In genomic region chr16:10965440-10966039, GRCh38 we compare ENCODE assay signal across 10 cellular contexts. TPM values are rescaled to one million over a fixed set of nuclear protein-coding genes. Genes with fewer than 3 reads are reported as not detected.
A peak's percentile ranks its signal among the peaks of the same experiment; 100 is the strongest.
DNase-seq lines count a peak whose midpoint lies in the region; ATAC-seq and TF ChIP-seq lines count a peak whose summit lies in the region.
"Had no signal": no experiment of that assay in that cellular context is flagged by ENCODE, and none has a peak within 500 bp of the region (broad histone marks: within the 10 kb centered on the region; RNA-seq: fewer than 3 reads in every experiment).

No MANE protein-coding gene starts in this region.

- H4K20me1 ChIP-seq in MM.1S (ENCODE audit: insufficient read depth, low read length): no peaks in the 10 kb centered on the region

- H3K4me2 ChIP-seq in MM.1S (ENCODE audit: low read depth, low read length): peak overlapping the region; percentile 82

- H3K9me2 ChIP-seq in MM.1S (replicated peaks; ENCODE audit: insufficient read depth, low read length): no peaks in the 10 kb centered on the region

- TF ChIP-seq POLR2A in Peyer's patch (IDR thresholded peaks at IDR 0.05): no peak
- TF ChIP-seq POLR2A in tibial nerve (IDR thresholded peaks at IDR 0.05): no peak

- H3K9ac ChIP-seq in MM.1S (ENCODE audit: low read length): peak overlapping the region; percentile 85

- H3K79me2 ChIP-seq in MM.1S (ENCODE audit: low read length): peaks cover 13% of the 10 kb centered on the region

- ATAC-seq in HG02610 (IDR thresholded peaks at IDR 0.05; ENCODE audit: unreplicated experiment): peak; percentile 63
- peak; percentile 41 for ATAC-seq in stimulated activated naive CD8-positive, alpha-beta T cell treated with anti-CD3 and anti-CD28 coated beads, Interleukin-15, Interleukin-2, amounts not matched to agents 100 U/mL and 50 U/mL, for 24 hours

- no peak for TF ChIP-seq CTCF in MM.1S (IDR thresholded peaks at IDR 0.05; ENCODE audit: low read length)
- TF ChIP-seq CTCF in Peyer's patch (IDR thresholded peaks at IDR 0.05): no peak
- TF ChIP-seq CTCF in tibial nerve (IDR thresholded peaks at IDR 0.05): no peak

- peak; percentile 47 for DNase-seq in stimulated activated CD4-positive, alpha-beta T cell treated with anti-CD3 and anti-CD28 coated beads, Interleukin-1b, Interleukin-23, amount 100 ng/mL, for 48 hours
- DNase-seq in stimulated activated CD4-positive, alpha-beta T cell treated with anti-CD3 and anti-CD28 coated beads, Interleukin-12 subunit alpha, Interleukin-12 subunit beta, amount 100 ng/mL, for 4 hours: no peak
- DNase-seq in MM.1S: peak; percentile 95
- DNase-seq in stimulated activated naive CD8-positive, alpha-beta T cell treated with anti-CD3 and anti-CD28 coated beads, Interleukin-15, Interleukin-2, amounts not matched to agents 100 U/mL and 50 U/mL, for 24 hours: peak; percentile 52
- DNase-seq in Peyer's patch: no peak
- DNase-seq in KG1 (lab: John Stamatoyannopoulos, UW): no peak
- DNase-seq in tibial nerve (ENCODE audit: low spot score in 2 of 2): no peak
- DNase-seq: caudate nucleus, spleen had no signal

- H3K4me1 ChIP-seq in MM.1S (ENCODE audit: low read length) (peaks cover 31% of the 10 kb centered on the region), Peyer's patch (peaks cover 0 to 9% (median 5%) of the 10 kb centered on the region in 4 donors), tibial nerve (peaks cover 0 to 20% (median 3%) of the 10 kb centered on the region in 4 donors)

- H3K27me3 ChIP-seq in MM.1S (replicated peaks; ENCODE audit: insufficient read depth, low read length): no peaks in the 10 kb centered on the region
- H3K27me3 ChIP-seq in Peyer's patch: no peaks in the 10 kb centered on the region
- no peaks in the 10 kb centered on the region for H3K27me3 ChIP-seq in tibial nerve
- H3K27me3 ChIP-seq: spleen had no signal

- no peak for TF ChIP-seq EP300 in tibial nerve (IDR thresholded peaks at IDR 0.05)

- peaks cover 21% of the 10 kb centered on the region for H3F3A ChIP-seq in MM.1S (ENCODE audit: insufficient read depth, low read length)

- no peaks in the 10 kb centered on the region for H3K9me3 ChIP-seq in MM.1S (replicated peaks; ENCODE audit: insufficient read depth, low read length)
- H3K9me3 ChIP-seq in Peyer's patch: no peaks in the 10 kb centered on the region
- H3K9me3 ChIP-seq in tibial nerve: no peaks in the 10 kb centered on the region
- H3K9me3 ChIP-seq: spleen had no signal

- peak overlapping the region; percentile 33; the same call in 1 of the 2 replicates for H3K4me3 ChIP-seq in MM.1S (ENCODE audit: low read length)
- no peak overlapping the region for H3K4me3 ChIP-seq in Peyer's patch
- no peak overlapping the region for H3K4me3 ChIP-seq in tibial nerve
- H3K4me3 ChIP-seq: spleen had no signal

- no peak overlapping the region for H2AFZ ChIP-seq in MM.1S (ENCODE audit: low read length)

- H3K36me3 ChIP-seq in MM.1S (replicated peaks; ENCODE audit: insufficient read depth, low read length): peaks cover 4% of the 10 kb centered on the region; the same call in 1 of the 2 replicates
- H3K36me3 ChIP-seq in Peyer's patch: peaks cover 0 to 15% (median 0%) of the 10 kb centered on the region in 3 donors
- peaks cover 0 to 66% (median 0%) of the 10 kb centered on the region in 3 donors for H3K36me3 ChIP-seq in tibial nerve

- H3K27ac ChIP-seq in MM.1S (ENCODE audit: low read length) (peak overlapping the region; percentile 96), Peyer's patch (no peak overlapping the region), tibial nerve (no peak overlapping the region)
- H3K27ac ChIP-seq: spleen had no signal

- WGBS in tibial nerve, 2 donors: 87 to 93% methylated on average over 6 of the region's 6 CpGs

RNA-seq across cellular contexts. Expression of gene CLEC16A, which starts 21.2 kb away (rescaled TPM):
- total RNA-seq in Peyer's patch (100 to 1,000 TPM in 1 of 4 donors, 10 to 100 TPM in 3; 37.8 to 139 (median 64.3) TPM), tibial nerve (10 to 100 TPM; 37.4 to 70.2 (median 55.2) TPM)

RNA-seq across cellular contexts. Expression of gene DEXI, which starts 23.3 kb away (rescaled TPM):
- 10 to 100 TPM; 39.8 to 69.3 (median 60.9) TPM for total RNA-seq in Peyer's patch
- 10 to 100 TPM; 74.4 to 96.3 (median 85.5) TPM for total RNA-seq in tibial nerve

Comparison
In these comparisons a context has a peak if more than half of its experiments do, and no peak if none do; other contexts are left out.
1. DNase-seq: peak in stimulated activated CD4-positive, alpha-beta T cell treated with anti-CD3 and anti-CD28 coated beads, Interleukin-1b, Interleukin-23, amount 100 ng/mL, for 48 hours (single experiment), MM.1S (single experiment) and stimulated activated naive CD8-positive, alpha-beta T cell treated with anti-CD3 and anti-CD28 coated beads, Interleukin-15, Interleukin-2, amounts not matched to agents 100 U/mL and 50 U/mL, for 24 hours (single experiment); none in stimulated activated CD4-positive, alpha-beta T cell treated with anti-CD3 and anti-CD28 coated beads, Interleukin-12 subunit alpha, Interleukin-12 subunit beta, amount 100 ng/mL, for 4 hours (single experiment), Peyer's patch (0 of 3), KG1 (single experiment) and tibial nerve (0 of 2).